Comparison of ENCODE assay signal across 1 cellular context in genomic region chr11:77106321-77106720, GRCh38.
TF ChIP-seq lines count a peak whose summit lies in the region.

No MANE protein-coding gene starts in this region.

TF ChIP-seq in IMR-90, 13 proteins besides CTCF, POLR2A, EP300 and RAD21:
- TF ChIP-seq MXI1 (IDR thresholded peaks at IDR 0.05; ENCODE audit: borderline replicate concordance, low read depth, low read length) (no peak), FOS (IDR thresholded peaks at IDR 0.05; ENCODE audit: low read depth, low read length) (no peak), BHLHE40 (IDR thresholded peaks at IDR 0.05; ENCODE audit: low read depth, low read length) (no peak), CEBPB (IDR thresholded peaks at IDR 0.05; ENCODE audit: low read depth, low read length) (no peak)
- TF ChIP-seq, protein P1, sequence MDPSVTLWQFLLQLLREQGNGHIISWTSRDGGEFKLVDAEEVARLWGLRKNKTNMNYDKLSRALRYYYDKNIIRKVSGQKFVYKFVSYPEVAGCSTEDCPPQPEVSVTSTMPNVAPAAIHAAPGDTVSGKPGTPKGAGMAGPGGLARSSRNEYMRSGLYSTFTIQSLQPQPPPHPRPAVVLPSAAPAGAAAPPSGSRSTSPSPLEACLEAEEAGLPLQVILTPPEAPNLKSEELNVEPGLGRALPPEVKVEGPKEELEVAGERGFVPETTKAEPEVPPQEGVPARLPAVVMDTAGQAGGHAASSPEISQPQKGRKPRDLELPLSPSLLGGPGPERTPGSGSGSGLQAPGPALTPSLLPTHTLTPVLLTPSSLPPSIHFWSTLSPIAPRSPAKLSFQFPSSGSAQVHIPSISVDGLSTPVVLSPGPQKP (IDR thresholded peaks at IDR 0.05; ENCODE audit: borderline replicate concordance, low read depth, low read length) = no peak
- TF ChIP-seq, protein P2, sequence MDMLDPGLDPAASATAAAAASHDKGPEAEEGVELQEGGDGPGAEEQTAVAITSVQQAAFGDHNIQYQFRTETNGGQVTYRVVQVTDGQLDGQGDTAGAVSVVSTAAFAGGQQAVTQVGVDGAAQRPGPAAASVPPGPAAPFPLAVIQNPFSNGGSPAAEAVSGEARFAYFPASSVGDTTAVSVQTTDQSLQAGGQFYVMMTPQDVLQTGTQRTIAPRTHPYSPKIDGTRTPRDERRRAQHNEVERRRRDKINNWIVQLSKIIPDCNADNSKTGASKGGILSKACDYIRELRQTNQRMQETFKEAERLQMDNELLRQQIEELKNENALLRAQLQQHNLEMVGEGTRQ (IDR thresholded peaks at IDR 0.05; ENCODE audit: low read depth, low read length) = no peak
